Comparison of ENCODE assay signal across 21 cellular contexts in genomic region chr3:113243846-113244245, GRCh38. TPM values are rescaled to one million over a fixed set of nuclear protein-coding genes. Genes with fewer than 3 reads are reported as not detected.
A peak's percentile ranks its signal among the peaks of the same experiment; 100 is the strongest.
DNase-seq lines count a peak whose midpoint lies in the region; ATAC-seq and TF ChIP-seq lines count a peak whose summit lies in the region.
"Had no signal": no experiment of that assay in that cellular context is flagged by ENCODE, and none has a peak within 500 bp of the region (broad histone marks: within the 10 kb centered on the region; RNA-seq: fewer than 3 reads in every experiment).

No MANE protein-coding gene starts in this region.

- no peaks in the 10 kb centered on the region for H3K36me3 ChIP-seq in IMR-90 (ENCODE audit: control insufficient read depth, insufficient read depth, low read length)
- H3K36me3 ChIP-seq in esophagus squamous epithelium = peaks cover 0 to 3% (median 0%) of the 10 kb centered on the region in 3 donors
- H3K36me3 ChIP-seq in stomach = no peaks in the 10 kb centered on the region

- no peak overlapping the region for H4K8ac ChIP-seq in IMR-90 (ENCODE audit: low read depth in 2 of 2, low read length in 2 of 2)

- no peak overlapping the region for H3K18ac ChIP-seq in IMR-90 (ENCODE audit: low read depth, low read length)

- H3K9me1 ChIP-seq in IMR-90 (ENCODE audit: insufficient read depth, low read length) = peaks cover 8% of the 10 kb centered on the region; the same call in 1 of the 2 replicates

- no peak overlapping the region for H4K5ac ChIP-seq in IMR-90 (ENCODE audit: low read depth, low read length)

- TF ChIP-seq CTCF in IMR-90 (conservative IDR thresholded peaks at IDR 0.05; ENCODE audit: low read depth, low read length) (no peak), esophagus squamous epithelium (IDR thresholded peaks at IDR 0.05) (no peak), stomach (IDR thresholded peaks at IDR 0.05) (no peak), coronary artery (IDR thresholded peaks at IDR 0.05) (no peak)

- H3K27ac ChIP-seq in IMR-90 (ENCODE audit: insufficient read depth, low read length) (no peak overlapping the region), esophagus squamous epithelium (peak overlapping the region in 3 of 4 donors; percentile 25 to 71 (median 63)), stomach (peak overlapping the region in 3 of 5 donors; percentile 5 to 74 (median 34)), coronary artery (peak overlapping the region in 1 of 2 donors; percentile 31)
- H3K27ac ChIP-seq: psoas muscle had no signal

- no peak for TF ChIP-seq EP300 in stomach (IDR thresholded peaks at IDR 0.05)

- H2BK5ac ChIP-seq in IMR-90 (ENCODE audit: low read depth, low read length, poor library complexity, severe bottlenecking) = no peak overlapping the region

- H3K4me3 ChIP-seq in IMR-90 (ENCODE audit: insufficient read depth, low read depth, low read length) (no peak overlapping the region), esophagus squamous epithelium (no peak overlapping the region), stomach (no peak overlapping the region), coronary artery (no peak overlapping the region)
- H3K4me3 ChIP-seq: heart left ventricle, psoas muscle had no signal

- no peak overlapping the region for H3K23ac ChIP-seq in IMR-90 (ENCODE audit: low read depth, low read length)

- dilution Hi-C loops in IMR-90 (cut with HindIII; ENCODE audit: low sequenced_read_pairs, unreplicated experiment) = no loop called here

- TF ChIP-seq POLR2A in IMR-90 (IDR thresholded peaks at IDR 0.05; ENCODE audit: low read depth, low read length) = no peak
- no peak for TF ChIP-seq POLR2A in esophagus squamous epithelium (IDR thresholded peaks at IDR 0.05)
- TF ChIP-seq POLR2A in stomach (IDR thresholded peaks at IDR 0.05) = no peak

- no TSS peak for BruUV-seq in IMR-90 (replicated peaks; lab: Mats Ljungman, UMichigan)

- no peaks in the 10 kb centered on the region for H3K36me3 Mint-ChIP-seq in stimulated activated naive B cell treated with anti-CD40 and anti-IgM and Interleukin-4, amounts not matched to agents 10 μg/mL and 1 μg/mL and 100 μg/mL, for 72 hours
- H3K36me3 Mint-ChIP-seq: activated naive CD8-positive, alpha-beta T cell; T-cell had no signal

- no peak overlapping the region for H3K4me3 Mint-ChIP-seq in stimulated activated naive B cell treated with anti-CD40 and anti-IgM and Interleukin-4, amounts not matched to agents 10 μg/mL and 1 μg/mL and 100 μg/mL, for 72 hours
- H3K4me3 Mint-ChIP-seq: activated CD4-positive, alpha-beta T cell treated with anti-CD3 and anti-CD28 coated beads for 36 hours; activated naive CD8-positive, alpha-beta T cell; B cell; effector memory CD8-positive, alpha-beta T cell; T-cell; type B pancreatic cell had no signal

- WGBS in IMR-90 (ENCODE audit: extremely low coverage in 2 of 2, insufficient read length in 1 of 2), 2 experiments = no CpG with 5 or more reads among the region's 3 CpGs
- WGBS in esophagus squamous epithelium, 2 donors = 88 to 93% methylated on average over 3 of the region's 3 CpGs
- 86 to 95% (median 88%) methylated on average over 3 of the region's 3 CpGs for WGBS in stomach, 5 donors

- H3K27me3 ChIP-seq in IMR-90 (ENCODE audit: control insufficient read depth, insufficient read depth, low read length) (peaks cover 2% of the 10 kb centered on the region; the same call in 1 of the 2 replicates), esophagus squamous epithelium (no peaks in the 10 kb centered on the region), stomach (no peaks in the 10 kb centered on the region)

- peak overlapping the region; percentile 24; the same call in 1 of the 2 replicates for H3K4ac ChIP-seq in IMR-90 (ENCODE audit: low read depth, low read length)

- TF ChIP-seq RAD21 in IMR-90 (IDR thresholded peaks at IDR 0.05; ENCODE audit: low read length) = no peak

- no peaks in the 10 kb centered on the region for H3K9me3 Mint-ChIP-seq in stimulated activated naive B cell treated with anti-CD40 and anti-IgM and Interleukin-4, amounts not matched to agents 10 μg/mL and 1 μg/mL and 100 μg/mL, for 72 hours
- H3K9me3 Mint-ChIP-seq: effector memory CD8-positive, alpha-beta T cell; stimulated activated naive CD8-positive, alpha-beta T cell treated with anti-CD3 and anti-CD28 coated beads, Interleukin-15, amount 100 ng/mL, for 72 hours; T-cell; type B pancreatic cell had no signal

- no peak for ATAC-seq in IMR-90 (ENCODE audit: low read depth)
- no peak for ATAC-seq in GM19035 (IDR thresholded peaks at IDR 0.05; ENCODE audit: unreplicated experiment)
- ATAC-seq in stimulated activated naive B cell treated with anti-CD40 and anti-IgM and Interleukin-4, amounts not matched to agents 10 μg/mL and 1 μg/mL and 100 μg/mL, for 72 hours (replicated peaks) = no peak
- ATAC-seq: activated CD4-positive, alpha-beta T cell treated with anti-CD3 and anti-CD28 coated beads for 36 hours; effector memory CD8-positive, alpha-beta T cell; heart left ventricle; left lobe of liver; psoas muscle; stimulated activated naive CD8-positive, alpha-beta T cell treated with anti-CD3 and anti-CD28 coated beads, Interleukin-15, amount 100 ng/mL, for 72 hours; T-cell had no signal

- H3K79me1 ChIP-seq in IMR-90 (ENCODE audit: low read depth in 1 of 2, low read length in 2 of 2) = no peaks in the 10 kb centered on the region

- no peak overlapping the region for H2BK120ac ChIP-seq in IMR-90 (ENCODE audit: low read depth, low read length)

- in situ Hi-C loops in IMR-90 (cut with MboI; ENCODE audit: low sequenced_read_pairs) = no loop called here

- H3K4me2 ChIP-seq in IMR-90 (ENCODE audit: low read depth, low read length) = no peak overlapping the region

- peak overlapping the region; percentile 53; the same call in 1 of the 2 replicates for H2AK5ac ChIP-seq in IMR-90 (ENCODE audit: low read depth, low read length)

- no peaks in the 10 kb centered on the region for H3K9me3 ChIP-seq in IMR-90 (ENCODE audit: control insufficient read depth, insufficient read depth, low read length)
- no peaks in the 10 kb centered on the region for H3K9me3 ChIP-seq in esophagus squamous epithelium
- H3K9me3 ChIP-seq in stomach = no peaks in the 10 kb centered on the region
- H3K9me3 ChIP-seq: heart left ventricle, psoas muscle had no signal

- no peak overlapping the region for H3K9ac ChIP-seq in IMR-90 (ENCODE audit: low read depth, low read length)

- H2AK9ac ChIP-seq in IMR-90 (replicated peaks; ENCODE audit: low read depth, low read length, poor library complexity) = no peak overlapping the region

- H3K56ac ChIP-seq in IMR-90 (ENCODE audit: extremely low read depth, insufficient read depth, low read length) = no peak overlapping the region

- POLR2A ChIA-PET in IMR-90 (lab: Charles Lee; ENCODE audit: unreplicated experiment) = no interaction called here

- peaks cover 23 to 33% of the 10 kb centered on the region in 2 donors for H3K27me3 Mint-ChIP-seq in stimulated activated naive B cell treated with anti-CD40 and anti-IgM and Interleukin-4, amounts not matched to agents 10 μg/mL and 1 μg/mL and 100 μg/mL, for 72 hours

- peaks cover 0 to 7% of the 10 kb centered on the region in 2 donors for H3K4me1 Mint-ChIP-seq in stimulated activated naive B cell treated with anti-CD40 and anti-IgM and Interleukin-4, amounts not matched to agents 10 μg/mL and 1 μg/mL and 100 μg/mL, for 72 hours
- H3K4me1 Mint-ChIP-seq: B cell had no signal

- no peaks in the 10 kb centered on the region for H4K20me1 ChIP-seq in IMR-90 (ENCODE audit: insufficient read depth, low read length)

- no peak overlapping the region for H3K14ac ChIP-seq in IMR-90 (replicated peaks; ENCODE audit: low read depth, low read length)

- H2AFZ ChIP-seq in IMR-90 (replicated peaks; ENCODE audit: low read length, poor library complexity) = peak overlapping the region; percentile 26

- DNase-seq in IMR-90 (no peak), NCI-H82 (lab: John Stamatoyannopoulos, UW) (peak; percentile 97), esophagus squamous epithelium (lab: John Stamatoyannopoulos, UW) (no peak), stomach (no peak), coronary artery (ENCODE audit: low spot score) (no peak)
- no peak for DNase-seq in stimulated activated naive B cell treated with anti-CD40 and anti-IgM and Interleukin-4, amounts not matched to agents 10 μg/mL and 1 μg/mL and 100 μg/mL, for 72 hours
- DNase-seq: activated CD4-positive, alpha-beta T cell treated with anti-CD3 and anti-CD28 coated beads for 36 hours; effector memory CD8-positive, alpha-beta T cell; heart left ventricle; KBM-7; NCI-H187 treated with DMSO at 0.1 percent for 48 hours; psoas muscle; small intestine; stimulated activated CD4-positive, alpha-beta T cell treated with anti-CD3 and anti-CD28 coated beads, Interleukin-2, amount 100 ng/mL, for 48 hours; stimulated activated naive CD8-positive, alpha-beta T cell treated with anti-CD3 and anti-CD28 coated beads, Interleukin-15, amount 100 ng/mL, for 72 hours; T-cell had no signal

- intact Hi-C loops in IMR-90 (cut with micrococcal nuclease) = no loop called here
- intact Hi-C loops in esophagus squamous epithelium (cut with DNase I) = no loop called here
- intact Hi-C loops in stomach (cut with DNase I; ENCODE audit: low total_unique reads) = no loop called here

- CTCF ChIA-PET in IMR-90 (lab: Yijun Ruan, JAX) = no interaction called here

- H2BK20ac ChIP-seq in IMR-90 (ENCODE audit: low read depth, low read length) = no peak overlapping the region

- no peak overlapping the region for H3K27ac Mint-ChIP-seq in stimulated activated naive B cell treated with anti-CD40 and anti-IgM and Interleukin-4, amounts not matched to agents 10 μg/mL and 1 μg/mL and 100 μg/mL, for 72 hours
- H3K27ac Mint-ChIP-seq: activated CD4-positive, alpha-beta T cell treated with anti-CD3 and anti-CD28 coated beads for 36 hours; activated naive CD8-positive, alpha-beta T cell; B cell; effector memory CD8-positive, alpha-beta T cell; stimulated activated naive CD8-positive, alpha-beta T cell treated with anti-CD3 and anti-CD28 coated beads, Interleukin-15, amount 100 ng/mL, for 72 hours; T-cell; type B pancreatic cell had no signal

- peaks cover 16% of the 10 kb centered on the region for H3K4me1 ChIP-seq in IMR-90 (ENCODE audit: control insufficient read depth, insufficient read depth, low read length)
- peaks cover 22 to 90% (median 34%) of the 10 kb centered on the region in 3 donors for H3K4me1 ChIP-seq in esophagus squamous epithelium
- peaks cover 6 to 73% (median 32%) of the 10 kb centered on the region in 4 donors for H3K4me1 ChIP-seq in stomach
- H3K4me1 ChIP-seq: psoas muscle had no signal

- no peak overlapping the region for H4K91ac ChIP-seq in IMR-90 (ENCODE audit: insufficient read depth, low read depth, low read length)

- H2BK15ac ChIP-seq in IMR-90 (ENCODE audit: low read depth, low read length) = no peak overlapping the region

TF ChIP-seq in IMR-90, 13 proteins besides CTCF, POLR2A, EP300 and RAD21 (continues in another document):
- TF ChIP-seq CHD1 (IDR thresholded peaks at IDR 0.05; ENCODE audit: low read depth, low read length) (no peak), NFE2L2 (IDR thresholded peaks at IDR 0.05; ENCODE audit: low read depth, low read length) (no peak)

RNA-seq across cellular contexts. Expression of gene BOC, which starts 32.5 kb away (rescaled TPM):
- total RNA-seq in IMR-90 (2012; rRNA removed) (5.3 and 6.8 TPM in 2 replicates), esophagus squamous epithelium (10 to 100 TPM; 13.7 to 75.7 (median 24.1) TPM), stomach (10 to 100 TPM in 4 of 5 donors, 1 to 10 TPM in 1; 9.8 to 51.3 (median 32.2) TPM)
- polyA plus RNA-seq in IMR-90 (2012; rRNA removed) (13.6 and 15.2 TPM in 2 replicates), stomach (10 to 100 TPM in 1 of 3 donors, 1 to 10 TPM in 2; 5.2 to 17.5 (median 8.8) TPM)
- polyA plus RNA-seq in IMR-90 (2012; cell fraction: cytosol; rRNA removed) = 7.2 and 13.2 TPM in 2 replicates
- polyA plus RNA-seq in IMR-90 (2012; cell fraction: nucleus; rRNA removed; ENCODE audit: low replicate concordance) = 15.6 and 22.1 TPM in 2 replicates
